8 cellular contexts compared by ENCODE assay signal in genomic region chr9:71819115-71819739, GRCh38. TPM values are rescaled to one million over a fixed set of nuclear protein-coding genes. Genes with fewer than 3 reads are reported as not detected.
DNase-seq lines count a peak whose midpoint lies in the region; ATAC-seq, FAIRE-seq and TF ChIP-seq lines count a peak whose summit lies in the region.

No MANE protein-coding gene starts in this region.

- H3K4me2 ChIP-seq in GM23338: no peak overlapping the region

- H3K27ac Mint-ChIP-seq in CD4-positive, CD25-positive, alpha-beta regulatory T cell: no peak overlapping the region
- H3K27ac Mint-ChIP-seq in GM23338: no peak overlapping the region
- no peak overlapping the region for H3K27ac Mint-ChIP-seq in effector memory CD8-positive, alpha-beta T cell
- H3K27ac Mint-ChIP-seq in naive thymus-derived CD8-positive, alpha-beta T cell: no peak overlapping the region

- H3K9me2 ChIP-seq in GM23338 (ENCODE audit: insufficient read depth): no peaks in the 10 kb centered on the region

- H3K9me3 ChIP-seq in CD4-positive, CD25-positive, alpha-beta regulatory T cell (ENCODE audit: control insufficient read depth in 2 of 2, low read length in 2 of 2): no peaks in the 10 kb centered on the region

- no peak overlapping the region for H3K4me3 Mint-ChIP-seq in CD4-positive, CD25-positive, alpha-beta regulatory T cell
- H3K4me3 Mint-ChIP-seq in GM23338: no peak overlapping the region
- no peak overlapping the region for H3K4me3 Mint-ChIP-seq in effector memory CD8-positive, alpha-beta T cell
- no peak overlapping the region for H3K4me3 Mint-ChIP-seq in naive thymus-derived CD8-positive, alpha-beta T cell

- ATAC-seq in CD4-positive, CD25-positive, alpha-beta regulatory T cell (ENCODE audit: low read depth in 2 of 2): no peak
- ATAC-seq in GM23338: no peak
- ATAC-seq in effector memory CD8-positive, alpha-beta T cell (replicated peaks): no peak
- no peak for ATAC-seq in naive thymus-derived CD8-positive, alpha-beta T cell
- ATAC-seq in HG03521 (IDR thresholded peaks at IDR 0.05; ENCODE audit: unreplicated experiment): no peak
- ATAC-seq in HG03025 (IDR thresholded peaks at IDR 0.05; ENCODE audit: low FRiP score, unreplicated experiment): no peak
- ATAC-seq in GM21717 (IDR thresholded peaks at IDR 0.05; ENCODE audit: unreplicated experiment): no peak

- no peaks in the 10 kb centered on the region for H3K79me2 ChIP-seq in GM23338 (replicated peaks; ENCODE audit: insufficient read depth)

- H3K36me3 Mint-ChIP-seq in CD4-positive, CD25-positive, alpha-beta regulatory T cell: no peaks in the 10 kb centered on the region
- no peaks in the 10 kb centered on the region for H3K36me3 Mint-ChIP-seq in GM23338 (ENCODE audit: low read depth)
- peaks cover 3% of the 10 kb centered on the region for H3K36me3 Mint-ChIP-seq in effector memory CD8-positive, alpha-beta T cell (ENCODE audit: insufficient read depth)
- H3K36me3 Mint-ChIP-seq in naive thymus-derived CD8-positive, alpha-beta T cell: no peaks in the 10 kb centered on the region

- H3K27me3 ChIP-seq in CD4-positive, CD25-positive, alpha-beta regulatory T cell (ENCODE audit: control insufficient read depth, insufficient read depth, low read length): no peaks in the 10 kb centered on the region
- H3K27me3 ChIP-seq in GM23338 (ENCODE audit: insufficient read depth): no peaks in the 10 kb centered on the region

- no peak overlapping the region for H3K4me3 ChIP-seq in CD4-positive, CD25-positive, alpha-beta regulatory T cell (ENCODE audit: low read depth, low read length)
- H3K4me3 ChIP-seq in GM23338: no peak overlapping the region

- no peaks in the 10 kb centered on the region for H4K20me1 ChIP-seq in GM23338 (replicated peaks; ENCODE audit: insufficient read depth)

- H3K4me1 ChIP-seq in CD4-positive, CD25-positive, alpha-beta regulatory T cell (ENCODE audit: control insufficient read depth, insufficient read depth, low read length, poor library complexity, severe bottlenecking): no peaks in the 10 kb centered on the region
- peaks cover 23% of the 10 kb centered on the region for H3K4me1 ChIP-seq in GM23338 (ENCODE audit: insufficient read depth)

- DNase-seq in CD4-positive, CD25-positive, alpha-beta regulatory T cell: peak; percentile 17 to 54 (median 52)
- peak; percentile 59 for DNase-seq in GM23338 (ENCODE audit: low spot score)
- DNase-seq in effector memory CD8-positive, alpha-beta T cell: peak; percentile 43 to 55 (median 50)
- DNase-seq in naive thymus-derived CD8-positive, alpha-beta T cell: peak; percentile 16 to 66 (median 44)

- H3K27ac ChIP-seq in CD4-positive, CD25-positive, alpha-beta regulatory T cell (ENCODE audit: insufficient read depth, low read length, poor library complexity, severe bottlenecking): no peak overlapping the region
- no peak overlapping the region for H3K27ac ChIP-seq in GM23338 (ENCODE audit: low read depth)

- peak; percentile 61 for FAIRE-seq in TTC549 (lab: Jason Lieb, UNC)

- peaks cover 4% of the 10 kb centered on the region for H3K27me3 Mint-ChIP-seq in CD4-positive, CD25-positive, alpha-beta regulatory T cell
- H3K27me3 Mint-ChIP-seq in GM23338 (ENCODE audit: insufficient read depth, low read depth, poor library complexity): no peaks in the 10 kb centered on the region
- no peaks in the 10 kb centered on the region for H3K27me3 Mint-ChIP-seq in effector memory CD8-positive, alpha-beta T cell
- no peaks in the 10 kb centered on the region for H3K27me3 Mint-ChIP-seq in naive thymus-derived CD8-positive, alpha-beta T cell

- H3K9me3 Mint-ChIP-seq in CD4-positive, CD25-positive, alpha-beta regulatory T cell: no peaks in the 10 kb centered on the region
- H3K9me3 Mint-ChIP-seq in GM23338: peaks cover 5% of the 10 kb centered on the region; the same call in 1 of the 3 replicates
- no peaks in the 10 kb centered on the region for H3K9me3 Mint-ChIP-seq in effector memory CD8-positive, alpha-beta T cell
- H3K9me3 Mint-ChIP-seq in naive thymus-derived CD8-positive, alpha-beta T cell: no peaks in the 10 kb centered on the region

- POLR2A ChIA-PET in naive thymus-derived CD8-positive, alpha-beta T cell (lab: Charles Lee): interaction anchor here (0.6 to 4.2 kb wide), 9 partner anchors 10 to 214 kb away, joined by 3 to 20 read pairs (median 4); partner anchors contain the start of gene CEMIP2

- peaks cover 0 to 18% (median 9%) of the 10 kb centered on the region in 4 donors for H3K4me1 Mint-ChIP-seq in CD4-positive, CD25-positive, alpha-beta regulatory T cell
- H3K4me1 Mint-ChIP-seq in GM23338: peaks cover 26% of the 10 kb centered on the region
- H3K4me1 Mint-ChIP-seq in effector memory CD8-positive, alpha-beta T cell (ENCODE audit: low read depth in 2 of 2): peaks cover 8 to 10% of the 10 kb centered on the region in 2 donors
- peaks cover 11 to 24% (median 19%) of the 10 kb centered on the region in 4 donors for H3K4me1 Mint-ChIP-seq in naive thymus-derived CD8-positive, alpha-beta T cell

- no peaks in the 10 kb centered on the region for H3F3A ChIP-seq in GM23338 (replicated peaks; ENCODE audit: low read depth)

- H3K36me3 ChIP-seq in CD4-positive, CD25-positive, alpha-beta regulatory T cell (ENCODE audit: control insufficient read depth, insufficient read depth, low read length): no peaks in the 10 kb centered on the region
- no peaks in the 10 kb centered on the region for H3K36me3 ChIP-seq in GM23338 (ENCODE audit: insufficient read depth)

- peak; percentile 61 to 98 for TF ChIP-seq CTCF in GM23338 (conservative IDR thresholded peaks at IDR 0.05; ENCODE audit: low read depth in 2 of 2)

- H2AFZ ChIP-seq in GM23338: no peak overlapping the region

TF ChIP-seq in GM23338, 12 proteins besides CTCF, POLR2A, EP300 and RAD21 (continues in another document):
- TF ChIP-seq POLR2AphosphoS5 (IDR thresholded peaks at IDR 0.05; ENCODE audit: low read depth): no peak
- no peak for TF ChIP-seq REST (IDR thresholded peaks at IDR 0.05; ENCODE audit: unreplicated experiment)
- TF ChIP-seq EZH2 (IDR thresholded peaks at IDR 0.05; ENCODE audit: low read depth, unreplicated experiment): no peak
- no peak for TF ChIP-seq ZNF114 (CRISPR knock-in tag; IDR thresholded peaks at IDR 0.05)
- no peak for TF ChIP-seq CREB1 (CRISPR knock-in tag; IDR thresholded peaks at IDR 0.05; ENCODE audit: low read depth)
- TF ChIP-seq JUNB (IDR thresholded peaks at IDR 0.05; ENCODE audit: unreplicated experiment): no peak
- TF ChIP-seq ZNF331 (CRISPR knock-in tag; IDR thresholded peaks at IDR 0.05; ENCODE audit: low read depth): no peak

RNA-seq across cellular contexts. Expression of gene CEMIP2, which starts 50.9 kb away (rescaled TPM):
- total RNA-seq in CD4-positive, CD25-positive, alpha-beta regulatory T cell: 407 TPM
- 10 to 100 TPM; 25.8 to 29.0 (median 27.9) TPM for polyA plus RNA-seq in CD4-positive, CD25-positive, alpha-beta regulatory T cell
- total RNA-seq in GM23338 (2014; rRNA removed; shearing (Covaris generic)): 70.4 and 76.7 TPM in 2 replicates
- 23.0 and 23.8 TPM in 2 replicates for polyA plus RNA-seq in GM23338 (2016; fragmentation: Nextera tagmentation; extraction: Ambion mirVana)
- 10 to 100 TPM; 67.5 to 71.9 TPM for total RNA-seq in naive thymus-derived CD8-positive, alpha-beta T cell
- polyA plus RNA-seq in naive thymus-derived CD8-positive, alpha-beta T cell: 10 to 100 TPM in 2 of 3 donors, 1 to 10 TPM in 1; 5.9 to 12.9 (median 10.2) TPM
